ENCODE assay signal across 27 cellular contexts in genomic region chr12:99670635-99671034, GRCh38. TPM values are rescaled to one million over a fixed set of nuclear protein-coding genes. Genes with fewer than 3 reads are reported as not detected.
DNase-seq lines count a peak whose midpoint lies in the region; ATAC-seq and TF ChIP-seq lines count a peak whose summit lies in the region.
"Had no signal": no experiment of that assay in that cellular context is flagged by ENCODE, and none has a peak within 500 bp of the region (broad histone marks: within the 10 kb centered on the region; RNA-seq: fewer than 3 reads in every experiment).

No MANE protein-coding gene starts in this region.

- CTCF ChIA-PET in IMR-90 (lab: Yijun Ruan, JAX), result no interaction called here

- TF ChIP-seq POLR2A in IMR-90 (IDR thresholded peaks at IDR 0.05; ENCODE audit: low read depth, low read length), result no peak

- no peaks in the 10 kb centered on the region for H4K20me1 ChIP-seq in IMR-90 (ENCODE audit: insufficient read depth, low read length)
- H4K20me1 ChIP-seq in osteoblast (ENCODE audit: insufficient read depth, low read length), result no peaks in the 10 kb centered on the region

- no peak overlapping the region for H2BK5ac ChIP-seq in IMR-90 (ENCODE audit: low read depth, low read length, poor library complexity, severe bottlenecking)

- no peak overlapping the region for H3K23ac ChIP-seq in IMR-90 (ENCODE audit: low read depth, low read length)

- no peak overlapping the region for H2BK20ac ChIP-seq in IMR-90 (ENCODE audit: low read depth, low read length)

- no peaks in the 10 kb centered on the region for H3K9me1 ChIP-seq in IMR-90 (ENCODE audit: insufficient read depth, low read length)

- no peaks in the 10 kb centered on the region for H3K79me1 ChIP-seq in IMR-90 (ENCODE audit: low read depth in 1 of 2, low read length in 2 of 2)

- H4K8ac ChIP-seq in IMR-90 (ENCODE audit: low read depth in 2 of 2, low read length in 2 of 2), result no peak overlapping the region

- BruUV-seq in IMR-90 (replicated peaks; lab: Mats Ljungman, UMichigan), result no TSS peak

- WGBS in IMR-90 (ENCODE audit: extremely low coverage in 2 of 2, insufficient read length in 1 of 2), 2 experiments, result no CpG with 5 or more reads among the region's 1 CpG
- no CpG with 5 or more reads among the region's 1 CpG for WGBS in iPS DF 6.9 (ENCODE audit: insufficient coverage, insufficient read length)

- TF ChIP-seq RAD21 in IMR-90 (IDR thresholded peaks at IDR 0.05; ENCODE audit: low read length), result no peak

- no peaks in the 10 kb centered on the region for H3K9me3 ChIP-seq in IMR-90 (ENCODE audit: control insufficient read depth, insufficient read depth, low read length)
- no peaks in the 10 kb centered on the region for H3K9me3 ChIP-seq in iPS DF 6.9 (ENCODE audit: control insufficient read depth, insufficient read depth, low read length)
- no peaks in the 10 kb centered on the region for H3K9me3 ChIP-seq in osteoblast (ENCODE audit: low read depth, low read length)
- H3K9me3 ChIP-seq: breast epithelium, MG63 had no signal

- H3K4me3 ChIP-seq in IMR-90 (ENCODE audit: insufficient read depth, low read depth, low read length) (no peak overlapping the region), iPS DF 6.9 (ENCODE audit: low read length) (no peak overlapping the region), osteoblast (ENCODE audit: insufficient read depth, low read length) (no peak overlapping the region)
- H3K4me3 ChIP-seq: breast epithelium, MG63, spleen had no signal

- no peak overlapping the region for H3K18ac ChIP-seq in IMR-90 (ENCODE audit: low read depth, low read length)

- no peak overlapping the region for H3K27ac ChIP-seq in IMR-90 (ENCODE audit: insufficient read depth, low read length)
- no peak overlapping the region for H3K27ac ChIP-seq in iPS DF 6.9 (ENCODE audit: low read length)
- H3K27ac ChIP-seq in osteoblast (ENCODE audit: low read depth, low read length), result no peak overlapping the region
- H3K27ac ChIP-seq: breast epithelium, spleen, VCaP had no signal

- TF ChIP-seq CTCF in IMR-90 (conservative IDR thresholded peaks at IDR 0.05; ENCODE audit: low read depth, low read length), result no peak
- TF ChIP-seq CTCF in osteoblast (IDR thresholded peaks at IDR 0.05; ENCODE audit: extremely low read depth, low read depth, low read length), result no peak

- POLR2A ChIA-PET in IMR-90 (lab: Charles Lee; ENCODE audit: unreplicated experiment), result no interaction called here

- no peaks in the 10 kb centered on the region for H3K27me3 ChIP-seq in IMR-90 (ENCODE audit: control insufficient read depth, insufficient read depth, low read length)
- H3K27me3 ChIP-seq in iPS DF 6.9 (ENCODE audit: control insufficient read depth, insufficient read depth, low read length), result no peaks in the 10 kb centered on the region
- H3K27me3 ChIP-seq in osteoblast (ENCODE audit: insufficient read depth, low read length), result no peaks in the 10 kb centered on the region
- H3K27me3 ChIP-seq: breast epithelium, MG63, spleen had no signal

- H3K79me2 ChIP-seq in osteoblast (ENCODE audit: insufficient read depth, low read length), result no peaks in the 10 kb centered on the region

- no peak overlapping the region for H3K4ac ChIP-seq in IMR-90 (ENCODE audit: low read depth, low read length)

- H3K4me2 ChIP-seq in IMR-90 (ENCODE audit: low read depth, low read length) (no peak overlapping the region), osteoblast (ENCODE audit: insufficient read depth, low read length) (no peak overlapping the region)

- no peaks in the 10 kb centered on the region for H3K36me3 ChIP-seq in IMR-90 (ENCODE audit: control insufficient read depth, insufficient read depth, low read length)
- no peaks in the 10 kb centered on the region for H3K36me3 ChIP-seq in iPS DF 6.9 (ENCODE audit: control insufficient read depth, insufficient read depth, low read length)
- H3K36me3 ChIP-seq in osteoblast (ENCODE audit: insufficient read depth, low read length), result no peaks in the 10 kb centered on the region
- H3K36me3 ChIP-seq: breast epithelium, MG63, spleen had no signal

- H2AK9ac ChIP-seq in IMR-90 (replicated peaks; ENCODE audit: low read depth, low read length, poor library complexity), result no peak overlapping the region

- H2AFZ ChIP-seq in IMR-90 (replicated peaks; ENCODE audit: low read length, poor library complexity) (no peak overlapping the region), osteoblast (ENCODE audit: low read length) (no peak overlapping the region)

- DNase-seq in IMR-90 (peak; percentile 4), astrocyte of the hippocampus (ENCODE audit: low read depth, low spot score) (peak; percentile 54), iPS DF 6.9 (ENCODE audit: low read depth, low spot score) (peak; percentile 5), NCI-H2081 treated with DMSO at 0.1 percent for 48 hours (lab: John Stamatoyannopoulos, UW) (no peak), NCI-H82 treated with DMSO at 0.1 percent for 48 hours (lab: John Stamatoyannopoulos, UW; ENCODE audit: unreplicated experiment) (no peak), osteoblast (ENCODE audit: insufficient read length, low spot score, missing footprints) (no peak), cerebellar nuclear complex (lab: John Stamatoyannopoulos, UW) (no peak)
- DNase-seq: activated effector memory CD4-positive, alpha-beta T cell treated with Interleukin-2 at 50 U/mL for 16 hours; foreskin fibroblast; GF-D8; kidney; MG63; NCI-H1417 treated with DMSO at 0.1 percent for 48 hours; NCI-H2107; NCI-H510A treated with DMSO at 0.1 percent for 48 hours; nucleus accumbens; spleen; stimulated activated CD4-positive, alpha-beta T cell treated with anti-CD3 and anti-CD28 coated beads, Interleukin-4, amount 100 ng/mL, for 1 hour; stimulated activated naive CD4-positive, alpha-beta T cell; T-helper 17 cell had no signal

- intact Hi-C loops in IMR-90 (cut with micrococcal nuclease), result no loop called here

- H4K5ac ChIP-seq in IMR-90 (ENCODE audit: low read depth, low read length), result no peak overlapping the region

- H3K56ac ChIP-seq in IMR-90 (ENCODE audit: extremely low read depth, insufficient read depth, low read length), result no peak overlapping the region

- no peaks in the 10 kb centered on the region for H3K4me1 ChIP-seq in IMR-90 (ENCODE audit: control insufficient read depth, insufficient read depth, low read length)
- no peaks in the 10 kb centered on the region for H3K4me1 ChIP-seq in iPS DF 6.9 (ENCODE audit: control insufficient read depth, insufficient read depth, low read length)
- H3K4me1 ChIP-seq in osteoblast (ENCODE audit: insufficient read depth, low read length), result no peaks in the 10 kb centered on the region
- H3K4me1 ChIP-seq: breast epithelium, spleen had no signal

- no peak overlapping the region for H3K14ac ChIP-seq in IMR-90 (replicated peaks; ENCODE audit: low read depth, low read length)

- no peak overlapping the region for H2AK5ac ChIP-seq in IMR-90 (ENCODE audit: low read depth, low read length)

- dilution Hi-C loops in IMR-90 (cut with HindIII; ENCODE audit: low sequenced_read_pairs, unreplicated experiment), result no loop called here

- no peak overlapping the region for H4K91ac ChIP-seq in IMR-90 (ENCODE audit: insufficient read depth, low read depth, low read length)

- no peak overlapping the region for H3K9ac ChIP-seq in IMR-90 (ENCODE audit: low read depth, low read length)

- H2BK120ac ChIP-seq in IMR-90 (ENCODE audit: low read depth, low read length), result no peak overlapping the region

- no peak for ATAC-seq in IMR-90 (ENCODE audit: low read depth)
- ATAC-seq: T-helper 17 cell had no signal

- no peak overlapping the region for H2BK15ac ChIP-seq in IMR-90 (ENCODE audit: low read depth, low read length)

- in situ Hi-C loops in IMR-90 (cut with MboI; ENCODE audit: low sequenced_read_pairs), result no loop called here

TF ChIP-seq in IMR-90, 13 proteins besides CTCF, POLR2A, EP300 and RAD21:
- TF ChIP-seq ELK1 (IDR thresholded peaks at IDR 0.05; ENCODE audit: borderline replicate concordance, low read depth, low read length), result no peak
- no peak for TF ChIP-seq RFX5 (IDR thresholded peaks at IDR 0.05; ENCODE audit: low read depth, low read length)
- no peak for TF ChIP-seq FOS (IDR thresholded peaks at IDR 0.05; ENCODE audit: low read depth, low read length)
- no peak for TF ChIP-seq BHLHE40 (IDR thresholded peaks at IDR 0.05; ENCODE audit: low read depth, low read length)
- no peak for TF ChIP-seq MAFK (IDR thresholded peaks at IDR 0.05; ENCODE audit: low read depth, low read length)
- TF ChIP-seq MAZ (IDR thresholded peaks at IDR 0.05; ENCODE audit: borderline replicate concordance, low read depth, low read length), result no peak
- no peak for TF ChIP-seq SMC3 (IDR thresholded peaks at IDR 0.05; ENCODE audit: low read depth, low read length)
- TF ChIP-seq USF2 (IDR thresholded peaks at IDR 0.05; ENCODE audit: low read depth, low read length), result no peak
- no peak for TF ChIP-seq CHD1 (IDR thresholded peaks at IDR 0.05; ENCODE audit: low read depth, low read length)
- TF ChIP-seq MXI1 (IDR thresholded peaks at IDR 0.05; ENCODE audit: borderline replicate concordance, low read depth, low read length), result no peak
- no peak for TF ChIP-seq NFE2L2 (IDR thresholded peaks at IDR 0.05; ENCODE audit: low read depth, low read length)
- TF ChIP-seq RCOR1 (IDR thresholded peaks at IDR 0.05; ENCODE audit: insufficient replicate concordance, low read length), result no peak

RNA-seq across cellular contexts. Expression of gene GARIN6, which starts 23.1 kb away (rescaled TPM):
- total RNA-seq in IMR-90 (2012; rRNA removed), result not detected in 2 replicates
- polyA plus RNA-seq in IMR-90 (2012; rRNA removed), result not detected in 2 replicates
- polyA plus RNA-seq in IMR-90 (2012; cell fraction: cytosol; rRNA removed), result not detected in 2 replicates
- polyA plus RNA-seq in IMR-90 (2012; cell fraction: nucleus; rRNA removed; ENCODE audit: low replicate concordance), result not detected in 2 replicates
- not detected in 2 replicates for total RNA-seq in osteoblast
- total RNA-seq: breast epithelium, dermis microvascular lymphatic vessel endothelial cell, endothelial cell of umbilical vein, kidney, lung microvascular endothelial cell, myocyte, SK-MEL-5, spleen, T-helper 17 cell had no signal
- polyA plus RNA-seq: endothelial cell of umbilical vein, spleen had no signal

Comparison
In these comparisons a context has a peak if more than half of its experiments do, and no peak if none do; other contexts are left out.
1. DNase-seq: peak in IMR-90 (single experiment), astrocyte of the hippocampus (single experiment) and iPS DF 6.9 (single experiment); none in NCI-H2081 treated with DMSO at 0.1 percent for 48 hours (single experiment), NCI-H82 treated with DMSO at 0.1 percent for 48 hours (single experiment), osteoblast (single experiment) and cerebellar nuclear complex (0 of 2).